In genomic region chr1:41617336-41617735, GRCh38 we compare ENCODE assay signal across 24 cellular contexts.
"Had no signal": no experiment of that assay in that cellular context is flagged by ENCODE, and none has a peak within 500 bp of the region (broad histone marks: within the 10 kb centered on the region; RNA-seq: fewer than 3 reads in every experiment).

No MANE protein-coding gene starts in this region.

- H2AFZ ChIP-seq: hepatocyte had no signal

- ATAC-seq: activated naive CD8-positive, alpha-beta T cell treated with anti-CD3 and anti-CD28 coated beads, Interleukin-2, amount 50 U/mL, for 24 hours; activated T-cell treated with anti-CD3 and anti-CD28 coated beads, Interleukin-2, amount 50 U/mL, for 72 hours; stimulated activated naive B cell treated with anti-CD40 and anti-IgM and Interleukin-4, amounts not matched to agents 10 μg/mL and 1 μg/mL and 100 μg/mL, for 72 hours had no signal

- H3K79me2 ChIP-seq: hepatocyte had no signal

- H3K4me2 ChIP-seq: hepatocyte, smooth muscle cell had no signal

- H3K9me3 Mint-ChIP-seq: activated naive CD4-positive, alpha-beta T cell treated with anti-CD3 and anti-CD28 coated beads for 36 hours; activated naive CD8-positive, alpha-beta T cell treated with anti-CD3 and anti-CD28 coated beads, Interleukin-2, amount 50 U/mL, for 24 hours; activated T-cell treated with anti-CD3 and anti-CD28 coated beads, Interleukin-2, amount 50 U/mL, for 72 hours; immature natural killer cell; neural crest cell; stimulated activated naive B cell treated with anti-CD40 and anti-IgM and Interleukin-4, amounts not matched to agents 10 μg/mL and 1 μg/mL and 100 μg/mL, for 72 hours had no signal

- H3K4me1 Mint-ChIP-seq: neural crest cell had no signal

- H3K27ac Mint-ChIP-seq: activated naive CD4-positive, alpha-beta T cell treated with anti-CD3 and anti-CD28 coated beads for 36 hours; activated T-cell treated with anti-CD3 and anti-CD28 coated beads, Interleukin-2, amount 50 U/mL, for 72 hours; immature natural killer cell; stimulated activated naive B cell treated with anti-CD40 and anti-IgM and Interleukin-4, amounts not matched to agents 10 μg/mL and 1 μg/mL and 100 μg/mL, for 72 hours had no signal

- H3K27ac ChIP-seq: cardiac muscle cell, hepatocyte, sigmoid colon, SJSA1 had no signal

- H3K27me3 Mint-ChIP-seq: activated naive CD8-positive, alpha-beta T cell treated with anti-CD3 and anti-CD28 coated beads, Interleukin-2, amount 50 U/mL, for 24 hours; stimulated activated naive B cell treated with anti-CD40 and anti-IgM and Interleukin-4, amounts not matched to agents 10 μg/mL and 1 μg/mL and 100 μg/mL, for 72 hours had no signal

- H3K4me1 ChIP-seq: sigmoid colon had no signal

- DNase-seq: activated CD4-positive, alpha-beta T cell treated with anti-CD3 and anti-CD28 coated beads, Interleukin-2, amount 50 U/mL, for 4 hours; activated CD8-positive, alpha-beta memory T cell treated with anti-CD3 and anti-CD28 coated beads for 24 hours; activated CD8-positive, alpha-beta memory T cell treated with anti-CD3 and anti-CD28 coated beads, Interleukin-2, amount 50 U/mL, for 48 hours; activated effector memory CD4-positive, alpha-beta T cell treated with Interleukin-2 at 50 U/mL for 16 hours; activated naive CD4-positive, alpha-beta T cell treated with anti-CD3 and anti-CD28 coated beads for 36 hours; activated naive CD8-positive, alpha-beta T cell treated with anti-CD3 and anti-CD28 coated beads, Interleukin-2, amount 50 U/mL, for 24 hours; activated T-cell treated with anti-CD3 and anti-CD28 coated beads, Interleukin-2, amount 50 U/mL, for 72 hours; effector CD4-positive, alpha-beta T cell; erythroblast; immature natural killer cell; kidney glomerular epithelial cell; mesenchymal stem cell; retina; stimulated activated CD4-positive, alpha-beta T cell treated with anti-CD3 and anti-CD28 coated beads, Interleukin-2, amount 100 ng/mL, for 48 hours; stimulated activated CD8-positive, alpha-beta memory T cell treated with anti-CD3 and anti-CD28 coated beads, Interleukin-4, amount 100 ng/mL, for 48 hours; stimulated activated naive B cell treated with anti-CD40 and anti-IgM and Interleukin-4, amounts not matched to agents 10 μg/mL and 1 μg/mL and 100 μg/mL, for 72 hours; T-helper 1 cell had no signal

- H3K4me3 ChIP-seq: cardiac muscle cell, hepatocyte, sigmoid colon, SJSA1, smooth muscle cell, tibial artery had no signal

- H3K36me3 ChIP-seq: cardiac muscle cell, sigmoid colon, SJSA1, tibial artery had no signal

- H3K9me3 ChIP-seq: sigmoid colon, SJSA1, tibial artery had no signal

- H3K27me3 ChIP-seq: cardiac muscle cell, hepatocyte, sigmoid colon, SJSA1, tibial artery had no signal

- H3K4me3 Mint-ChIP-seq: activated naive CD4-positive, alpha-beta T cell treated with anti-CD3 and anti-CD28 coated beads for 36 hours; activated naive CD8-positive, alpha-beta T cell treated with anti-CD3 and anti-CD28 coated beads, Interleukin-2, amount 50 U/mL, for 24 hours; activated T-cell treated with anti-CD3 and anti-CD28 coated beads, Interleukin-2, amount 50 U/mL, for 72 hours; immature natural killer cell; neural crest cell; stimulated activated naive B cell treated with anti-CD40 and anti-IgM and Interleukin-4, amounts not matched to agents 10 μg/mL and 1 μg/mL and 100 μg/mL, for 72 hours had no signal
